Comparison of ENCODE assay signal across 8 cellular contexts in the genomic region with DNA sequence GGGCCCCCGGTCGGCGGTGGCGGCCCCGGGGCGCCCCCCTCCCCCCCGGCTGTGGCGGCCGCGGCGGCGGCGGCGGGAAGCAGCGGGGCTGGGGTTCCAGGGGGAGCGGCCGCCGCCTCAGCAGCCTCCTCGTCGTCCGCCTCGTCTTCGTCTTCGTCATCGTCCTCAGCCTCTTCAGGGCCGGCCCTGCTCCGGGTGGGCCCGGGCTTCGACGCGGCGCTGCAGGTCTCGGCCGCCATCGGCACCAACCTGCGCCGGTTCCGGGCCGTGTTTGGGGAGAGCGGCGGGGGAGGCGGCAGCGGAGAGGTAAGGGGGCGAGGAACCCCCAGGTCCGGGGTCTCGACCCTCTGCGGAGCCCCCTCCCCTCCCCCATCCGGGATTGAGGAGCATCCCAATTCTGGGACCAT. TPM values are rescaled to one million over a fixed set of nuclear protein-coding genes. Genes with fewer than 3 reads are reported as not detected.
A peak's percentile ranks its signal among the peaks of the same experiment; 100 is the strongest.
DNase-seq lines count a peak whose midpoint lies in the region; ATAC-seq and TF ChIP-seq lines count a peak whose summit lies in the region.

No MANE protein-coding gene starts in this region.

- H3K9me3 Mint-ChIP-seq in progenitor cell of endocrine pancreas (ENCODE audit: low read depth) = no peaks in the 10 kb centered on the region

- POLR2A ChIA-PET in AG04449 (lab: Yijun Ruan, JAX) = interaction anchor here (0.6 to 0.9 kb wide), 4 partner anchors 11 to 70 kb away, joined by 3 to 6 read pairs (median 3); a partner anchor contains a TSS

- H3K4me3 Mint-ChIP-seq in progenitor cell of endocrine pancreas (ENCODE audit: low read depth) = peak overlapping the region; percentile 92

- peak overlapping the region; percentile 84 for H3K27ac Mint-ChIP-seq in progenitor cell of endocrine pancreas

- peaks cover 47% of the 10 kb centered on the region for H3K4me1 Mint-ChIP-seq in progenitor cell of endocrine pancreas (ENCODE audit: low read depth)

- CTCF ChIA-PET in AG04449 (lab: Yijun Ruan, JAX) = interaction anchor here (1.0 kb wide), 1 partner anchor 21 kb away, joined by 3 read pairs; no protein-coding TSS in a partner anchor

- DNase-seq in AG04449 (ENCODE audit: low read depth, low spot score) (no peak), HT-29 (ENCODE audit: low spot score) (peak; percentile 13), glomerular visceral epithelial cell (ENCODE audit: extremely low spot score) (peak; percentile 31), progenitor cell of endocrine pancreas (ENCODE audit: low spot score, unreplicated experiment) (no peak), dedifferentiated amniotic fluid mesenchymal stem cell (ENCODE audit: extremely low spot score) (no peak)
- DNase-seq in activated CD8-positive, alpha-beta memory T cell treated with anti-CD3 and anti-CD28 coated beads, Interleukin-2, amount 50 U/mL, for 48 hours = peak; percentile 75

- H3K27me3 Mint-ChIP-seq in progenitor cell of endocrine pancreas = no peaks in the 10 kb centered on the region

- peak overlapping the region; percentile 80 for H3K4me3 ChIP-seq in AG04449 (ENCODE audit: low read depth, low read length)

- TF ChIP-seq CTCF in AG04449 (IDR thresholded peaks at IDR 0.05; ENCODE audit: insufficient read depth, low read length, missing control alignments) = no peak
- TF ChIP-seq CTCF in progenitor cell of endocrine pancreas (IDR thresholded peaks at IDR 0.05; ENCODE audit: unreplicated experiment) = no peak

- H3K36me3 Mint-ChIP-seq in progenitor cell of endocrine pancreas (ENCODE audit: insufficient read depth) = peaks cover 2% of the 10 kb centered on the region

- ATAC-seq in GM19463 (IDR thresholded peaks at IDR 0.05; ENCODE audit: unreplicated experiment) = peak; percentile 12
- ATAC-seq in GM21576 (IDR thresholded peaks at IDR 0.05; ENCODE audit: unreplicated experiment) = no peak

RNA-seq across cellular contexts. Expression of a gene that starts 0.3 kb away (rescaled TPM):
- 49.7 and 54.8 TPM in 2 replicates for total RNA-seq in HT-29 (2014; rRNA removed; shearing (Covaris generic))
- 89.1 and 94.6 TPM in 2 replicates for total RNA-seq in progenitor cell of endocrine pancreas

RNA-seq across cellular contexts. Expression of a gene that starts 35.2 kb away (rescaled TPM):
- total RNA-seq in HT-29 (2014; rRNA removed; shearing (Covaris generic)) = 222 and 227 TPM in 2 replicates
- total RNA-seq in progenitor cell of endocrine pancreas = 189 and 192 TPM in 2 replicates

Comparison
In these comparisons a context has a peak if more than half of its experiments do, and no peak if none do; other contexts are left out.
1. DNase-seq: peak in HT-29 (single experiment), activated CD8-positive, alpha-beta memory T cell treated with anti-CD3 and anti-CD28 coated beads, Interleukin-2, amount 50 U/mL, for 48 hours (single experiment) and glomerular visceral epithelial cell (single experiment); none in AG04449 (single experiment), progenitor cell of endocrine pancreas (single experiment) and dedifferentiated amniotic fluid mesenchymal stem cell (single experiment).